Comparison of ENCODE assay signal across 1 cellular context in the genomic region with DNA sequence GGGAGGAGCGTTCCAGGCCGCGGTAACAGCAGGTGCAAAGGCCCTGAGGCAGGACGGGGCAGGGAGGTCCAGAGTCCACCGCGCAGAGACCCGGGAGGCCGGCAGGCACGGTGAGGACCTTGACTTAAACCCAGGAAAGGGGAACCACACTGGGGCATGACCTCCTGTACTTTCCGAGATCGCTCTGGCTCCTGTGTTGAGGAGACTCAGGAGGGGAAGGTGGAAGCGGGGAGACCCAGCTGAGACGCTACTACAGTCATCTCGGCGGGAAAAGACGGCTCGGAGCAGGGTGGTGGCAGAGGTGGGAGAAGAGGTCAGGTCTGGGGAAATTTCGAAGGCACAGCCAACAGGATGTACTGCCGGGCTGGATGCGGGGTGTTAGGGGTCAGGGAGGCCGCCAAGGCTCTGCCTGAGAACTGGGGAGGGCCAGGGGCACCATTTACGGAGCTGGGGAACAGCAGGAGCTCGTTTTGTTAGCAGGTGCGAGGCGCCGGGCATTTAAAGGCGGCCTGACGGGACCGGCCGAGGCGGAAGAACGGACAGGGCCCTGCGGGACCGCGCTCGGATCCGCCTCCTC.
A peak's percentile ranks its signal among the peaks of the same experiment; 100 is the strongest.
TF ChIP-seq lines count a peak whose summit lies in the region.

No MANE protein-coding gene starts in this region.

TF ChIP-seq in GM12878, 131 proteins besides CTCF, POLR2A, EP300 and RAD21 (continued from another document):
- TF ChIP-seq, protein P1, sequence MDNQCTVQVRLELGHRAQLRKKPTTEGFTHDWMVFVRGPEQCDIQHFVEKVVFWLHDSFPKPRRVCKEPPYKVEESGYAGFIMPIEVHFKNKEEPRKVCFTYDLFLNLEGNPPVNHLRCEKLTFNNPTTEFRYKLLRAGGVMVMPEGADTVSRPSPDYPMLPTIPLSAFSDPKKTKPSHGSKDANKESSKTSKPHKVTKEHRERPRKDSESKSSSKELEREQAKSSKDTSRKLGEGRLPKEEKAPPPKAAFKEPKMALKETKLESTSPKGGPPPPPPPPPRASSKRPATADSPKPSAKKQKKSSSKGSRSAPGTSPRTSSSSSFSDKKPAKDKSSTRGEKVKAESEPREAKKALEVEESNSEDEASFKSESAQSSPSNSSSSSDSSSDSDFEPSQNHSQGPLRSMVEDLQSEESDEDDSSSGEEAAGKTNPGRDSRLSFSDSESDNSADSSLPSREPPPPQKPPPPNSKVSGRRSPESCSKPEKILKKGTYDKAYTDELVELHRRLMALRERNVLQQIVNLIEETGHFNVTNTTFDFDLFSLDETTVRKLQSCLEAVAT (IDR thresholded peaks at IDR 0.05), result peak; percentile 80
- TF ChIP-seq, protein P2, sequence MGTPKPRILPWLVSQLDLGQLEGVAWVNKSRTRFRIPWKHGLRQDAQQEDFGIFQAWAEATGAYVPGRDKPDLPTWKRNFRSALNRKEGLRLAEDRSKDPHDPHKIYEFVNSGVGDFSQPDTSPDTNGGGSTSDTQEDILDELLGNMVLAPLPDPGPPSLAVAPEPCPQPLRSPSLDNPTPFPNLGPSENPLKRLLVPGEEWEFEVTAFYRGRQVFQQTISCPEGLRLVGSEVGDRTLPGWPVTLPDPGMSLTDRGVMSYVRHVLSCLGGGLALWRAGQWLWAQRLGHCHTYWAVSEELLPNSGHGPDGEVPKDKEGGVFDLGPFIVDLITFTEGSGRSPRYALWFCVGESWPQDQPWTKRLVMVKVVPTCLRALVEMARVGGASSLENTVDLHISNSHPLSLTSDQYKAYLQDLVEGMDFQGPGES (IDR thresholded peaks at IDR 0.05), result no peak
- TF ChIP-seq CREB1 (IDR thresholded peaks at IDR 0.05; ENCODE audit: low read depth) (no peak), NBN (IDR thresholded peaks at IDR 0.05) (peak; percentile 64; the same call in 1 of the 2 replicates), RBBP5 (conservative IDR thresholded peaks at IDR 0.05) (no peak), HDGF (IDR thresholded peaks at IDR 0.05) (peak; percentile 85), MYC (IDR thresholded peaks at IDR 0.05; ENCODE audit: insufficient read depth, insufficient read length, insufficient replicate concordance, low read length, severe bottlenecking) (no peak), ZNF24 (IDR thresholded peaks at IDR 0.05) (no peak), LARP7 (IDR thresholded peaks at IDR 0.05) (0 out of 2 replicates have a peak, but pooled peaks have one; percentile 24), TBL1XR1 (IDR thresholded peaks at IDR 0.05; ENCODE audit: low read depth, low read length) (no peak), CREM (IDR thresholded peaks at IDR 0.05; ENCODE audit: low read depth) (no peak), SMC3 (IDR thresholded peaks at IDR 0.05; ENCODE audit: borderline replicate concordance, low read length) (no peak), STAT3 (IDR thresholded peaks at IDR 0.05; ENCODE audit: low read depth, low read length) (no peak), KLF5 (IDR thresholded peaks at IDR 0.05; ENCODE audit: partially characterized antibody) (peak; percentile 57), POLR2AphosphoS2 (IDR thresholded peaks at IDR 0.05; ENCODE audit: low read depth, low read length) (no peak), ZSCAN29 (IDR thresholded peaks at IDR 0.05) (no peak), KDM1A (IDR thresholded peaks at IDR 0.05; ENCODE audit: borderline replicate concordance) (no peak), IRF4 (IDR thresholded peaks at IDR 0.05; ENCODE audit: low read depth, low read length) (no peak), CBX3 (IDR thresholded peaks at IDR 0.05; ENCODE audit: borderline replicate concordance, low read depth) (no peak)
- TF ChIP-seq, protein P3, sequence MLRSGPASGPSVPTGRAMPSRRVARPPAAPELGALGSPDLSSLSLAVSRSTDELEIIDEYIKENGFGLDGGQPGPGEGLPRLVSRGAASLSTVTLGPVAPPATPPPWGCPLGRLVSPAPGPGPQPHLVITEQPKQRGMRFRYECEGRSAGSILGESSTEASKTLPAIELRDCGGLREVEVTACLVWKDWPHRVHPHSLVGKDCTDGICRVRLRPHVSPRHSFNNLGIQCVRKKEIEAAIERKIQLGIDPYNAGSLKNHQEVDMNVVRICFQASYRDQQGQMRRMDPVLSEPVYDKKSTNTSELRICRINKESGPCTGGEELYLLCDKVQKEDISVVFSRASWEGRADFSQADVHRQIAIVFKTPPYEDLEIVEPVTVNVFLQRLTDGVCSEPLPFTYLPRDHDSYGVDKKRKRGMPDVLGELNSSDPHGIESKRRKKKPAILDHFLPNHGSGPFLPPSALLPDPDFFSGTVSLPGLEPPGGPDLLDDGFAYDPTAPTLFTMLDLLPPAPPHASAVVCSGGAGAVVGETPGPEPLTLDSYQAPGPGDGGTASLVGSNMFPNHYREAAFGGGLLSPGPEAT (IDR thresholded peaks at IDR 0.05; ENCODE audit: low read depth), result peak; percentile 13; the same call in 1 of the 2 replicates
- TF ChIP-seq, protein P4, sequence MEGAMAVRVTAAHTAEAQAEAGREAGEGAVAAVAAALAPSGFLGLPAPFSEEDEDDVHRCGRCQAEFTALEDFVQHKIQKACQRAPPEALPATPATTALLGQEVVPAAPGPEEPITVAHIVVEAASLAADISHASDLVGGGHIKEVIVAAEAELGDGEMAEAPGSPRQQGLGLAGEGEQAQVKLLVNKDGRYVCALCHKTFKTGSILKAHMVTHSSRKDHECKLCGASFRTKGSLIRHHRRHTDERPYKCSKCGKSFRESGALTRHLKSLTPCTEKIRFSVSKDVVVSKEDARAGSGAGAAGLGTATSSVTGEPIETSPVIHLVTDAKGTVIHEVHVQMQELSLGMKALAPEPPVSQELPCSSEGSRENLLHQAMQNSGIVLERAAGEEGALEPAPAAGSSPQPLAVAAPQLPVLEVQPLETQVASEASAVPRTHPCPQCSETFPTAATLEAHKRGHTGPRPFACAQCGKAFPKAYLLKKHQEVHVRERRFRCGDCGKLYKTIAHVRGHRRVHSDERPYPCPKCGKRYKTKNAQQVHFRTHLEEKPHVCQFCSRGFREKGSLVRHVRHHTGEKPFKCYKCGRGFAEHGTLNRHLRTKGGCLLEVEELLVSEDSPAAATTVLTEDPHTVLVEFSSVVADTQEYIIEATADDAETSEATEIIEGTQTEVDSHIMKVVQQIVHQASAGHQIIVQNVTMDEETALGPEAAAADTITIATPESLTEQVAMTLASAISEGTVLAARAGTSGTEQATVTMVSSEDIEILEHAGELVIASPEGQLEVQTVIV (IDR thresholded peaks at IDR 0.05; ENCODE audit: borderline replicate concordance, partially characterized antibody), result no peak
- TF ChIP-seq, protein P5, sequence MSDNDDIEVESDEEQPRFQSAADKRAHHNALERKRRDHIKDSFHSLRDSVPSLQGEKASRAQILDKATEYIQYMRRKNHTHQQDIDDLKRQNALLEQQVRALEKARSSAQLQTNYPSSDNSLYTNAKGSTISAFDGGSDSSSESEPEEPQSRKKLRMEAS (IDR thresholded peaks at IDR 0.05; ENCODE audit: low read depth, low read length), result no peak
- TF ChIP-seq, protein P6, sequence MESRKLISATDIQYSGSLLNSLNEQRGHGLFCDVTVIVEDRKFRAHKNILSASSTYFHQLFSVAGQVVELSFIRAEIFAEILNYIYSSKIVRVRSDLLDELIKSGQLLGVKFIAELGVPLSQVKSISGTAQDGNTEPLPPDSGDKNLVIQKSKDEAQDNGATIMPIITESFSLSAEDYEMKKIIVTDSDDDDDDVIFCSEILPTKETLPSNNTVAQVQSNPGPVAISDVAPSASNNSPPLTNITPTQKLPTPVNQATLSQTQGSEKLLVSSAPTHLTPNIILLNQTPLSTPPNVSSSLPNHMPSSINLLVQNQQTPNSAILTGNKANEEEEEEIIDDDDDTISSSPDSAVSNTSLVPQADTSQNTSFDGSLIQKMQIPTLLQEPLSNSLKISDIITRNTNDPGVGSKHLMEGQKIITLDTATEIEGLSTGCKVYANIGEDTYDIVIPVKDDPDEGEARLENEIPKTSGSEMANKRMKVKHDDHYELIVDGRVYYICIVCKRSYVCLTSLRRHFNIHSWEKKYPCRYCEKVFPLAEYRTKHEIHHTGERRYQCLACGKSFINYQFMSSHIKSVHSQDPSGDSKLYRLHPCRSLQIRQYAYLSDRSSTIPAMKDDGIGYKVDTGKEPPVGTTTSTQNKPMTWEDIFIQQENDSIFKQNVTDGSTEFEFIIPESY (IDR thresholded peaks at IDR 0.05), result 0 out of 2 replicates have a peak, but pooled peaks have one; percentile 41
- TF ChIP-seq, protein P7, sequence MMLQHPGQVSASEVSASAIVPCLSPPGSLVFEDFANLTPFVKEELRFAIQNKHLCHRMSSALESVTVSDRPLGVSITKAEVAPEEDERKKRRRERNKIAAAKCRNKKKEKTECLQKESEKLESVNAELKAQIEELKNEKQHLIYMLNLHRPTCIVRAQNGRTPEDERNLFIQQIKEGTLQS (IDR thresholded peaks at IDR 0.05; ENCODE audit: borderline replicate concordance, extremely low read depth, low read depth, low read length), result no peak
